9 cellular contexts compared by ENCODE assay signal in the genomic region with DNA sequence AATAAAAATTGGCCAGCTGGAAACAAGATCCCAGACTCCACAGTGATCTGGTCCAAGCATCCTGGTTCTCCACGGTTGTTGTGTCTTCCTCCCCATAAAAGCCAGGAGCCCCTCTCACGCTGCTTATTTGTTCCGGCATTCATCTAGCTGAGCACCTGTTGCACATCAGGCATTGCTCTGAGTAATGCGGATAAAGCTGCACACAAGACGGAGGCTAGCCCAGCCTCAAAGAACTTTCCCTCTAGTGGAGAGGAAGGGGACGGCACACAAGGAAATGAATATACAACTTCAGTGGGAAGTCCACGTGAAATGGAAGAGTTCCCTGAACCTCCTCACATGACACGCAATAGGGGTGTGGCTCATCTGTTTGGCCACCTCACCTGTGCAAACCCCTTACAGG. TPM values are rescaled to one million over a fixed set of nuclear protein-coding genes. Genes with fewer than 3 reads are reported as not detected.
DNase-seq lines count a peak whose midpoint lies in the region; ATAC-seq, FAIRE-seq and TF ChIP-seq lines count a peak whose summit lies in the region.
"Had no signal": no experiment of that assay in that cellular context is flagged by ENCODE, and none has a peak within 500 bp of the region (broad histone marks: within the 10 kb centered on the region; RNA-seq: fewer than 3 reads in every experiment).

No MANE protein-coding gene starts in this region.

- ATAC-seq in left ventricle myocardium superior (no peak), upper lobe of left lung (ENCODE audit: low FRiP score in 2 of 2) (no peak), HG03045 (IDR thresholded peaks at IDR 0.05; ENCODE audit: unreplicated experiment) (no peak)

- no peak overlapping the region for H3K27ac Mint-ChIP-seq in immature natural killer cell
- H3K27ac Mint-ChIP-seq: activated naive CD4-positive, alpha-beta T cell treated with anti-CD3 and anti-CD28 coated beads, Interleukin-2, amount 50 U/mL, for 24 hours had no signal

- no peaks in the 10 kb centered on the region for H3K4me1 ChIP-seq in cardiac muscle cell (ENCODE audit: low read depth)
- peaks cover 0 to 3% (median 0%) of the 10 kb centered on the region in 4 donors for H3K4me1 ChIP-seq in upper lobe of left lung

- H3K9me3 ChIP-seq in cardiac muscle cell (ENCODE audit: low read depth) (no peaks in the 10 kb centered on the region), upper lobe of left lung (no peaks in the 10 kb centered on the region)

- intact Hi-C loops in left ventricle myocardium superior (cut with micrococcal nuclease), result no loop called here

- WGBS in upper lobe of left lung, 2 donors, result 85 to 86% methylated on average over 8 of the region's 8 CpGs

- TF ChIP-seq POLR2A in upper lobe of left lung (IDR thresholded peaks at IDR 0.05), result no peak

- no peak overlapping the region for H3K4me3 Mint-ChIP-seq in immature natural killer cell
- H3K4me3 Mint-ChIP-seq: activated naive CD4-positive, alpha-beta T cell treated with anti-CD3 and anti-CD28 coated beads, Interleukin-2, amount 50 U/mL, for 24 hours had no signal

- peak; percentile 50 for TF ChIP-seq CTCF in cardiac muscle cell (IDR thresholded peaks at IDR 0.05; ENCODE audit: low read depth, low read length)
- TF ChIP-seq CTCF in upper lobe of left lung (IDR thresholded peaks at IDR 0.05), result peak in 4 of 6 experiments; percentile 13 to 49 (median 18)

- DNase-seq in cardiac muscle cell (ENCODE audit: low read depth in 1 of 2, low spot score in 1 of 2), result peak in 1 of 2 donors; percentile 42
- DNase-seq in left ventricle myocardium superior, result no peak
- peak; percentile 4 for DNase-seq in RCC 7860 (ENCODE audit: low spot score)
- peak; percentile 3 for DNase-seq in fibroblast of peridontal ligament (ENCODE audit: extremely low read depth)
- DNase-seq in upper lobe of left lung, result no peak
- DNase-seq in immature natural killer cell, result no peak
- no peak for DNase-seq in activated CD8-positive, alpha-beta memory T cell treated with anti-CD3 and anti-CD28 coated beads, Interleukin-2, amount 50 U/mL, for 4 hours

- no peaks in the 10 kb centered on the region for H3K36me3 Mint-ChIP-seq in immature natural killer cell
- H3K36me3 Mint-ChIP-seq: activated naive CD4-positive, alpha-beta T cell treated with anti-CD3 and anti-CD28 coated beads, Interleukin-2, amount 50 U/mL, for 24 hours had no signal

- H3K36me3 ChIP-seq in cardiac muscle cell (no peaks in the 10 kb centered on the region), upper lobe of left lung (no peaks in the 10 kb centered on the region)

- H3K4me1 Mint-ChIP-seq in immature natural killer cell, result no peaks in the 10 kb centered on the region
- H3K4me1 Mint-ChIP-seq: activated naive CD4-positive, alpha-beta T cell treated with anti-CD3 and anti-CD28 coated beads, Interleukin-2, amount 50 U/mL, for 24 hours had no signal

- H3K4me3 ChIP-seq in cardiac muscle cell (no peak overlapping the region), upper lobe of left lung (no peak overlapping the region)

- H3K27me3 ChIP-seq in cardiac muscle cell (no peaks in the 10 kb centered on the region), upper lobe of left lung (no peaks in the 10 kb centered on the region)

- H3K9me3 Mint-ChIP-seq in immature natural killer cell, result no peaks in the 10 kb centered on the region
- H3K9me3 Mint-ChIP-seq: activated naive CD4-positive, alpha-beta T cell treated with anti-CD3 and anti-CD28 coated beads, Interleukin-2, amount 50 U/mL, for 24 hours had no signal

- H3K27ac ChIP-seq in cardiac muscle cell (no peak overlapping the region), upper lobe of left lung (no peak overlapping the region)

- no peak for FAIRE-seq in RCC 7860 (lab: Jason Lieb, UNC)

- H3K27me3 Mint-ChIP-seq in immature natural killer cell (ENCODE audit: low read depth in 3 of 3), result peaks cover 0 to 6% (median 0%) of the 10 kb centered on the region in 3 donors

- TF ChIP-seq EP300 in upper lobe of left lung (IDR thresholded peaks at IDR 0.05), result no peak

RNA-seq across cellular contexts. Expression of a gene that starts 30.3 kb away (rescaled TPM):
- total RNA-seq in cardiac muscle cell, result 27.4 and 39.1 TPM in 2 replicates
- 29.1 and 34.2 TPM in 2 replicates for polyA plus RNA-seq in cardiac muscle cell
- total RNA-seq in left ventricle myocardium superior, result 6.0 TPM
- 10 to 100 TPM in 5 of 6 donors, 1 to 10 TPM in 1; 7.3 to 39.4 (median 17.9) TPM for total RNA-seq in upper lobe of left lung
- 100 to 1,000 TPM in 1 of 3 donors, 10 to 100 TPM in 2; 60.3 to 129 (median 94.2) TPM for polyA plus RNA-seq in immature natural killer cell

RNA-seq across cellular contexts. Expression of a gene that starts 41.7 kb away (rescaled TPM):
- total RNA-seq in cardiac muscle cell, result 19.0 and 20.2 TPM in 2 replicates
- polyA plus RNA-seq in cardiac muscle cell, result 7.4 and 10.4 TPM in 2 replicates
- total RNA-seq in left ventricle myocardium superior, result 26.7 TPM
- total RNA-seq in upper lobe of left lung, result 10 to 100 TPM; 14.1 to 32.5 (median 25.6) TPM
- 1 to 10 TPM; 3.5 to 7.0 (median 5.5) TPM for polyA plus RNA-seq in immature natural killer cell

Comparison
In these comparisons a context has a peak if more than half of its experiments do, and no peak if none do; other contexts are left out.
1. DNase-seq: peak in RCC 7860 (single experiment) and fibroblast of peridontal ligament (single experiment); none in left ventricle myocardium superior (single experiment), upper lobe of left lung (0 of 2), immature natural killer cell (0 of 3) and activated CD8-positive, alpha-beta memory T cell treated with anti-CD3 and anti-CD28 coated beads, Interleukin-2, amount 50 U/mL, for 4 hours (single experiment).